23 cellular contexts compared by ENCODE assay signal in genomic region chr11:34261820-34262219, GRCh38.
"Had no signal": no experiment of that assay in that cellular context is flagged by ENCODE, and none has a peak within 500 bp of the region (broad histone marks: within the 10 kb centered on the region; RNA-seq: fewer than 3 reads in every experiment).

No MANE protein-coding gene starts in this region.

- H3K9me3 Mint-ChIP-seq: activated CD8-positive, alpha-beta T cell treated with anti-CD3 and anti-CD28 coated beads for 36 hours; activated naive CD4-positive, alpha-beta T cell treated with anti-CD3 and anti-CD28 coated beads, Interleukin-2, amount 50 U/mL, for 24 hours; activated T-cell treated with anti-CD3 and anti-CD28 coated beads, Interleukin-2, amount 50 U/mL, for 4 hours; endodermal cell; naive thymus-derived CD4-positive, alpha-beta T cell; WTC11 had no signal

- H3K9me3 ChIP-seq: gastrocnemius medialis, mucosa of descending colon, thoracic aorta had no signal

- H3K36me3 ChIP-seq: gastrocnemius medialis, thoracic aorta had no signal

- H3K27me3 ChIP-seq: gastrocnemius medialis had no signal

- H3K27ac ChIP-seq: gastrocnemius medialis had no signal

- ATAC-seq: activated CD8-positive, alpha-beta T cell treated with anti-CD3 and anti-CD28 coated beads for 36 hours; activated T-cell treated with anti-CD3 and anti-CD28 coated beads, Interleukin-2, amount 50 U/mL, for 4 hours; gastrocnemius medialis; mucosa of descending colon; naive thymus-derived CD4-positive, alpha-beta T cell; right cardiac atrium; stimulated activated naive CD8-positive, alpha-beta T cell treated with anti-CD3 and anti-CD28 coated beads, Interleukin-15, Interleukin-2, amounts not matched to agents 100 U/mL and 50 U/mL, for 24 hours had no signal

- DNase-seq: activated CD4-positive, alpha-beta T cell treated with anti-CD3 and anti-CD28 coated beads for 4 hours; activated CD8-positive, alpha-beta T cell treated with anti-CD3 and anti-CD28 coated beads for 36 hours; activated effector memory CD4-positive, alpha-beta T cell treated with anti-CD3 and anti-CD28 coated beads, Interleukin-2, amount 50 U/mL, for 16 hours; activated T-cell treated with anti-CD3 and anti-CD28 coated beads, Interleukin-2, amount 50 U/mL, for 4 hours; amniotic stem cell; cerebellar nuclear complex; dermis blood vessel endothelial cell; endodermal cell; gastrocnemius medialis; mucosa of descending colon; naive thymus-derived CD4-positive, alpha-beta T cell; stimulated activated CD4-positive, alpha-beta T cell treated with anti-CD3 and anti-CD28 coated beads, Interleukin-15, amount 100 ng/mL, for 24 hours; stimulated activated CD4-positive, alpha-beta T cell treated with anti-CD3 and anti-CD28 coated beads, Interleukin-4, amount 100 ng/mL, for 24 hours; stimulated activated CD8-positive, alpha-beta memory T cell treated with anti-CD3 and anti-CD28 coated beads, Interleukin-4, amount 100 ng/mL, for 48 hours; stimulated activated naive CD8-positive, alpha-beta T cell treated with anti-CD3 and anti-CD28 coated beads, Interleukin-15, Interleukin-2, amounts not matched to agents 100 U/mL and 50 U/mL, for 24 hours; T-helper 2 cell had no signal

- H3K4me3 Mint-ChIP-seq: activated CD8-positive, alpha-beta T cell treated with anti-CD3 and anti-CD28 coated beads for 36 hours; activated naive CD4-positive, alpha-beta T cell treated with anti-CD3 and anti-CD28 coated beads, Interleukin-2, amount 50 U/mL, for 24 hours; activated T-cell treated with anti-CD3 and anti-CD28 coated beads, Interleukin-2, amount 50 U/mL, for 4 hours; endodermal cell; naive thymus-derived CD4-positive, alpha-beta T cell; WTC11 had no signal

- H3K36me3 Mint-ChIP-seq: activated naive CD4-positive, alpha-beta T cell treated with anti-CD3 and anti-CD28 coated beads, Interleukin-2, amount 50 U/mL, for 24 hours; brain; naive thymus-derived CD4-positive, alpha-beta T cell; WTC11 had no signal

- H3K27ac Mint-ChIP-seq: activated CD8-positive, alpha-beta T cell treated with anti-CD3 and anti-CD28 coated beads for 36 hours; activated naive CD4-positive, alpha-beta T cell treated with anti-CD3 and anti-CD28 coated beads, Interleukin-2, amount 50 U/mL, for 24 hours; endodermal cell; naive thymus-derived CD4-positive, alpha-beta T cell; WTC11 had no signal

- H3K27me3 Mint-ChIP-seq: activated CD8-positive, alpha-beta T cell treated with anti-CD3 and anti-CD28 coated beads for 36 hours; activated naive CD4-positive, alpha-beta T cell treated with anti-CD3 and anti-CD28 coated beads, Interleukin-2, amount 50 U/mL, for 24 hours; brain; progenitor cell of endocrine pancreas had no signal

- H3K4me3 ChIP-seq: gastrocnemius medialis, mucosa of descending colon, skin epidermis, thoracic aorta had no signal
